Comparison of ENCODE assay signal across 1 cellular context in the genomic region with DNA sequence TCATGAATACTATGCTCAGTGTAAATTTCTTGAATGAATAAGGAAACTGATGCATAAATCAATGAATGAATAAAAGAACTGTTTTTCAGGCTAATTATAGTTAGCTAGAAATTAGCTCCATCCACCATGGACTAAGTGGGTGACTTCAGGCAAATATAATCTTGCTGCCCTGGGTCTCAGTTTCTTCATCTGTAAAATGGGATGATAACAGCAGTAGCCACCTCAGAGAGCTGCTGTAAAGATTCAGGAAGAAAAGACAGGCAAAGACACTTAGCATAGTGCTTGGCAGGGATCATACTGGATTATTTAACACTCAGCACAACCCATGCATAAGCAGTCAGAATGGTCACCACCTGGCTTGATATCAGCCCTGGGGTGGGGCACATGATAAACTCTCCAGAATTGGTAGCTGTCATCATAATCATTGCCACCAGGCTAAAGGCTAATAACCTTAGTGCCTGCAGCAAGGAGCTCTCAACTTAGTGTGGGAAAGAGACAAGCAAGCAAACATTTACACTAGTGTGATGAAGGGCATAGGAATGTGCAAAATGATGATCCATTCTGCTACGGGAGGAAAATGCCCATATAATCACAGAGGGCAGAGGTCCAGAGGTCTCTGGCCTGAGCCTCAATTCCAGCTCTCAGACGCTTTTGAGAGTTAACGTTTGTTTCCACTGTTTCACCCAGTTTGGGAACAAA.
TF ChIP-seq lines count a peak whose summit lies in the region.

No MANE protein-coding gene starts in this region.

TF ChIP-seq in HepG2, 621 proteins besides CTCF, POLR2A, EP300 and RAD21 (continued from another document and continues in another):
- TF ChIP-seq, protein P1, sequence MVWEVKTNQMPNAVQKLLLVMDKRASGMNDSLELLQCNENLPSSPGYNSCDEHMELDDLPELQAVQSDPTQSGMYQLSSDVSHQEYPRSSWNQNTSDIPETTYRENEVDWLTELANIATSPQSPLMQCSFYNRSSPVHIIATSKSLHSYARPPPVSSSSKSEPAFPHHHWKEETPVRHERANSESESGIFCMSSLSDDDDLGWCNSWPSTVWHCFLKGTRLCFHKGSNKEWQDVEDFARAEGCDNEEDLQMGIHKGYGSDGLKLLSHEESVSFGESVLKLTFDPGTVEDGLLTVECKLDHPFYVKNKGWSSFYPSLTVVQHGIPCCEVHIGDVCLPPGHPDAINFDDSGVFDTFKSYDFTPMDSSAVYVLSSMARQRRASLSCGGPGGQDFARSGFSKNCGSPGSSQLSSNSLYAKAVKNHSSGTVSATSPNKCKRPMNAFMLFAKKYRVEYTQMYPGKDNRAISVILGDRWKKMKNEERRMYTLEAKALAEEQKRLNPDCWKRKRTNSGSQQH (CRISPR knock-in tag; IDR thresholded peaks at IDR 0.05; ENCODE audit: low read depth), result no peak
- TF ChIP-seq GRHL1 (CRISPR knock-in tag; conservative IDR thresholded peaks at IDR 0.05), result no peak
- no peak for TF ChIP-seq PHB2 (IDR thresholded peaks at IDR 0.05; ENCODE audit: partially characterized antibody)
- TF ChIP-seq NKX3-1 (CRISPR knock-in tag; IDR thresholded peaks at IDR 0.05), result no peak
- TF ChIP-seq NCOR1 (IDR thresholded peaks at IDR 0.05; ENCODE audit: borderline replicate concordance, low read length), result no peak
- no peak for TF ChIP-seq MEIS1 (CRISPR knock-in tag; IDR thresholded peaks at IDR 0.05; ENCODE audit: borderline replicate concordance)
- TF ChIP-seq NFIB (CRISPR knock-in tag; IDR thresholded peaks at IDR 0.05; ENCODE audit: borderline replicate concordance), result no peak
- TF ChIP-seq SMAD1 (CRISPR knock-in tag; IDR thresholded peaks at IDR 0.05; ENCODE audit: borderline replicate concordance, low read depth), result no peak
- TF ChIP-seq SIN3A (IDR thresholded peaks at IDR 0.05; ENCODE audit: borderline replicate concordance, low read depth, low read length), result no peak
- TF ChIP-seq ZNF550 (CRISPR knock-in tag; IDR thresholded peaks at IDR 0.05; ENCODE audit: borderline replicate concordance), result no peak
- no peak for TF ChIP-seq HOXA5 (CRISPR knock-in tag; IDR thresholded peaks at IDR 0.05)
- no peak for TF ChIP-seq DNMT3B (CRISPR knock-in tag; conservative IDR thresholded peaks at IDR 0.05)
- no peak for TF ChIP-seq YY1 (IDR thresholded peaks at IDR 0.05; ENCODE audit: insufficient read depth, insufficient replicate concordance, low read depth, low read length)
- no peak; the same call in 1 of the 2 replicates for TF ChIP-seq KAT8 (CRISPR knock-in tag; IDR thresholded peaks at IDR 0.05)
- no peak for TF ChIP-seq SRSF4 (IDR thresholded peaks at IDR 0.05; ENCODE audit: low read depth, low read length, poor library complexity, severe bottlenecking)
- no peak for TF ChIP-seq NFAT5 (CRISPR knock-in tag; IDR thresholded peaks at IDR 0.05)
- TF ChIP-seq NFYB (CRISPR knock-in tag; IDR thresholded peaks at IDR 0.05), result no peak
- peak; percentile 34; the same call in 1 of the 2 replicates for TF ChIP-seq TBX2 (CRISPR knock-in tag; IDR thresholded peaks at IDR 0.05; ENCODE audit: borderline replicate concordance)
- TF ChIP-seq ZNF879 (CRISPR knock-in tag; IDR thresholded peaks at IDR 0.05), result no peak
- no peak for TF ChIP-seq GATAD1 (CRISPR knock-in tag; IDR thresholded peaks at IDR 0.05)
- no peak for TF ChIP-seq ZNF10 (CRISPR knock-in tag; IDR thresholded peaks at IDR 0.05; ENCODE audit: borderline replicate concordance, low read depth)
- TF ChIP-seq ZMYM4 (CRISPR knock-in tag; IDR thresholded peaks at IDR 0.05), result 0 out of 2 replicates have a peak, but pooled peaks have one; percentile 25
- TF ChIP-seq IKZF1 (IDR thresholded peaks at IDR 0.05), result no peak
- no peak for TF ChIP-seq ZNF207 (IDR thresholded peaks at IDR 0.05; ENCODE audit: borderline replicate concordance)
- TF ChIP-seq U2AF2 (IDR thresholded peaks at IDR 0.05; ENCODE audit: low read depth, low read length), result no peak
- no peak for TF ChIP-seq MIER2 (CRISPR knock-in tag; IDR thresholded peaks at IDR 0.05)
- TF ChIP-seq, protein P2, sequence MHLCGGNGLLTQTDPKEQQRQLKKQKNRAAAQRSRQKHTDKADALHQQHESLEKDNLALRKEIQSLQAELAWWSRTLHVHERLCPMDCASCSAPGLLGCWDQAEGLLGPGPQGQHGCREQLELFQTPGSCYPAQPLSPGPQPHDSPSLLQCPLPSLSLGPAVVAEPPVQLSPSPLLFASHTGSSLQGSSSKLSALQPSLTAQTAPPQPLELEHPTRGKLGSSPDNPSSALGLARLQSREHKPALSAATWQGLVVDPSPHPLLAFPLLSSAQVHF (CRISPR knock-in tag; IDR thresholded peaks at IDR 0.05), result no peak
- no peak for TF ChIP-seq ZBTB33 (CRISPR knock-in tag; IDR thresholded peaks at IDR 0.05)
- no peak for TF ChIP-seq MIER3 (CRISPR knock-in tag; IDR thresholded peaks at IDR 0.05; ENCODE audit: borderline replicate concordance)
- TF ChIP-seq, protein P3, sequence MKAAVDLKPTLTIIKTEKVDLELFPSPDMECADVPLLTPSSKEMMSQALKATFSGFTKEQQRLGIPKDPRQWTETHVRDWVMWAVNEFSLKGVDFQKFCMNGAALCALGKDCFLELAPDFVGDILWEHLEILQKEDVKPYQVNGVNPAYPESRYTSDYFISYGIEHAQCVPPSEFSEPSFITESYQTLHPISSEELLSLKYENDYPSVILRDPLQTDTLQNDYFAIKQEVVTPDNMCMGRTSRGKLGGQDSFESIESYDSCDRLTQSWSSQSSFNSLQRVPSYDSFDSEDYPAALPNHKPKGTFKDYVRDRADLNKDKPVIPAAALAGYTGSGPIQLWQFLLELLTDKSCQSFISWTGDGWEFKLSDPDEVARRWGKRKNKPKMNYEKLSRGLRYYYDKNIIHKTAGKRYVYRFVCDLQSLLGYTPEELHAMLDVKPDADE (CRISPR knock-in tag; IDR thresholded peaks at IDR 0.05), result no peak
- TF ChIP-seq, protein P4, sequence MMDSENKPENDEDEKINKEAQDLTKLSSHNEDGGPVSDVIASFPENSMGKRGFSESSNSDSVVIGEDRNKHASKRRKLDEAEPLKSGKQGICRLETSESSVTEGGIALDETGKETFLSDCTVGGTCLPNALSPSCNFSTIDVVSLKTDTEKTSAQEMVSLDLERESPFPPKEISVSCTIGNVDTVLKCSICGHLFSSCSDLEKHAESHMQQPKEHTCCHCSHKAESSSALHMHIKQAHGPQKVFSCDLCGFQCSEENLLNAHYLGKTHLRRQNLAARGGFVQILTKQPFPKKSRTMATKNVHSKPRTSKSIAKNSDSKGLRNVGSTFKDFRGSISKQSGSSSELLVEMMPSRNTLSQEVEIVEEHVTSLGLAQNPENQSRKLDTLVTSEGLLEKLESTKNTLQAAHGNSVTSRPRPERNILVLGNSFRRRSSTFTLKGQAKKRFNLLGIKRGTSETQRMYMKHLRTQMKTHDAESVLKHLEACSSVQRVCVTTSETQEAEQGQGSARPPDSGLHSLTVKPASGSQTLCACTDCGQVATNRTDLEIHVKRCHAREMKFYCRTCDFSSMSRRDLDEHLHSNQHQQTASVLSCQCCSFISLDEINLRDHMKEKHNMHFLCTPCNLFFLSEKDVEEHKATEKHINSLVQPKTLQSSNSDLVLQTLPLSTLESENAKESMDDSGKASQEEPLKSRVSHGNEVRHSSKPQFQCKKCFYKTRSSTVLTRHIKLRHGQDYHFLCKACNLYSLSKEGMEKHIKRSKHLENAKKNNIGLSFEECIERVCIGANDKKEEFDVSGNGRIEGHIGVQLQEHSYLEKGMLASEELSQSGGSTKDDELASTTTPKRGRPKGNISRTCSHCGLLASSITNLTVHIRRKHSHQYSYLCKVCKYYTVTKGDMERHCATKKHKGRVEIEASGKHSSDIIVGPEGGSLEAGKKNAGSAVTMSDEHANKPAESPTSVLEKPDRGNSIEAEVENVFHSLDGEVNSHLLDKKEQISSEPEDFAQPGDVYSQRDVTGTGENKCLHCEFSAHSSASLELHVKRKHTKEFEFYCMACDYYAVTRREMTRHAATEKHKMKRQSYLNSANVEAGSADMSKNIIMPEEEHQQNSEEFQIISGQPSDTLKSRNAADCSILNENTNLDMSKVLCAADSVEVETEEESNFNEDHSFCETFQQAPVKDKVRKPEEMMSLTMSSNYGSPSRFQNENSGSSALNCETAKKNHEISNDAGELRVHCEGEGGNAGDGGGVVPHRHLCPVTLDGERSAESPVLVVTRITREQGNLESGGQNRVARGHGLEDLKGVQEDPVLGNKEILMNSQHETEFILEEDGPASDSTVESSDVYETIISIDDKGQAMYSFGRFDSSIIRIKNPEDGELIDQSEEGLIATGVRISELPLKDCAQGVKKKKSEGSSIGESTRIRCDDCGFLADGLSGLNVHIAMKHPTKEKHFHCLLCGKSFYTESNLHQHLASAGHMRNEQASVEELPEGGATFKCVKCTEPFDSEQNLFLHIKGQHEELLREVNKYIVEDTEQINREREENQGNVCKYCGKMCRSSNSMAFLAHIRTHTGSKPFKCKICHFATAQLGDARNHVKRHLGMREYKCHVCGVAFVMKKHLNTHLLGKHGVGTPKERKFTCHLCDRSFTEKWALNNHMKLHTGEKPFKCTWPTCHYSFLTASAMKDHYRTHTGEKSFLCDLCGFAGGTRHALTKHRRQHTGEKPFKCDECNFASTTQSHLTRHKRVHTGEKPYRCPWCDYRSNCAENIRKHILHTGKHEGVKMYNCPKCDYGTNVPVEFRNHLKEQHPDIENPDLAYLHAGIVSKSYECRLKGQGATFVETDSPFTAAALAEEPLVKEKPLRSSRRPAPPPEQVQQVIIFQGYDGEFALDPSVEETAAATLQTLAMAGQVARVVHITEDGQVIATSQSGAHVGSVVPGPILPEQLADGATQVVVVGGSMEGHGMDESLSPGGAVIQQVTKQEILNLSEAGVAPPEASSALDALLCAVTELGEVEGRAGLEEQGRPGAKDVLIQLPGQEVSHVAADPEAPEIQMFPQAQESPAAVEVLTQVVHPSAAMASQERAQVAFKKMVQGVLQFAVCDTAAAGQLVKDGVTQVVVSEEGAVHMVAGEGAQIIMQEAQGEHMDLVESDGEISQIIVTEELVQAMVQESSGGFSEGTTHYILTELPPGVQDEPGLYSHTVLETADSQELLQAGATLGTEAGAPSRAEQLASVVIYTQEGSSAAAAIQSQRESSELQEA (CRISPR knock-in tag; IDR thresholded peaks at IDR 0.05; ENCODE audit: not compliant biosample characterization), result no peak
